Comparison of ENCODE assay signal across 13 cellular contexts in genomic region chr5:111447822-111448221, GRCh38.
DNase-seq lines count a peak whose midpoint lies in the region; ATAC-seq and TF ChIP-seq lines count a peak whose summit lies in the region.
"Had no signal": no experiment of that assay in that cellular context is flagged by ENCODE, and none has a peak within 500 bp of the region (broad histone marks: within the 10 kb centered on the region; RNA-seq: fewer than 3 reads in every experiment).

No MANE protein-coding gene starts in this region.

- intact Hi-C loops in dorsolateral prefrontal cortex (cut with DNase I), result no loop called here
- intact Hi-C loops in ascending aorta (cut with DNase I), result no loop called here

- DNase-seq in DMS53 (lab: John Stamatoyannopoulos, UW) (peak; percentile 76), NCI-H187 (lab: John Stamatoyannopoulos, UW) (peak; percentile 33 to 46), dorsolateral prefrontal cortex (no peak), OCI-M1 (lab: John Stamatoyannopoulos, UW) (no peak), ascending aorta (ENCODE audit: low spot score in 2 of 2) (no peak)
- DNase-seq: activated naive CD4-positive, alpha-beta T cell treated with anti-CD3 and anti-CD28 coated beads, Interleukin-2, amount 50 U/mL, for 16 hours; heart right ventricle; nucleus accumbens; right lobe of liver had no signal

- H3K9ac ChIP-seq in BLaER1, result no peak overlapping the region

- H3K27ac ChIP-seq in BLaER1, result no peak overlapping the region
- H3K27ac ChIP-seq in dorsolateral prefrontal cortex, result no peak overlapping the region
- H3K27ac ChIP-seq in ascending aorta, result no peak overlapping the region
- H3K27ac ChIP-seq: heart right ventricle, right lobe of liver, suprapubic skin had no signal

- peak overlapping the region; percentile 1; the same call in 1 of the 2 replicates for H3K4me2 ChIP-seq in BLaER1

- H3K4me1 ChIP-seq in BLaER1 (peaks cover 6% of the 10 kb centered on the region), ascending aorta (no peaks in the 10 kb centered on the region)
- H3K4me1 ChIP-seq: heart right ventricle, right lobe of liver, suprapubic skin had no signal

- H3K4me3 ChIP-seq in BLaER1, result no peak overlapping the region
- H3K4me3 ChIP-seq in dorsolateral prefrontal cortex, result no peak overlapping the region
- H3K4me3 ChIP-seq in ascending aorta, result no peak overlapping the region
- H3K4me3 ChIP-seq: heart right ventricle, right lobe of liver, suprapubic skin had no signal

- TF ChIP-seq CTCF in dorsolateral prefrontal cortex (IDR thresholded peaks at IDR 0.05 in 54 of 56, conservative IDR thresholded peaks at IDR 0.05 in 2 of 56; ENCODE audit: low read depth in 1 of 56, partially characterized antibody in 56 of 56), result no peak
- TF ChIP-seq CTCF in ascending aorta (IDR thresholded peaks at IDR 0.05), result no peak

- no peaks in the 10 kb centered on the region for H4K20me1 ChIP-seq in BLaER1

- no peak for ATAC-seq in SK-N-SH treated with all-trans-retinoic acid at 6 μM for 48 hours
- no peak for ATAC-seq in HG02852 (IDR thresholded peaks at IDR 0.05; ENCODE audit: unreplicated experiment)
- ATAC-seq: heart right ventricle, right lobe of liver had no signal

- H3K9me3 ChIP-seq in BLaER1 (no peaks in the 10 kb centered on the region), ascending aorta (no peaks in the 10 kb centered on the region)
- H3K9me3 ChIP-seq: heart right ventricle, right lobe of liver, suprapubic skin had no signal

- H3K36me3 ChIP-seq in BLaER1 (no peaks in the 10 kb centered on the region), ascending aorta (no peaks in the 10 kb centered on the region)
- H3K36me3 ChIP-seq: heart right ventricle, right lobe of liver, suprapubic skin had no signal

- H3K27me3 ChIP-seq in BLaER1 (no peaks in the 10 kb centered on the region), dorsolateral prefrontal cortex (no peaks in the 10 kb centered on the region), ascending aorta (no peaks in the 10 kb centered on the region)
- H3K27me3 ChIP-seq: heart right ventricle, right lobe of liver, suprapubic skin had no signal

TF ChIP-seq in SK-N-SH treated with all-trans-retinoic acid at 6 μM for 48 hours, 23 proteins besides CTCF, POLR2A, EP300 and RAD21:
- peak; percentile 77; the same call in 1 of the 2 replicates for TF ChIP-seq SNAI2 (CRISPR knock-in tag; IDR thresholded peaks at IDR 0.05)
- no peak for TF ChIP-seq PPARA (CRISPR knock-in tag; IDR thresholded peaks at IDR 0.05; ENCODE audit: borderline replicate concordance)
- no peak for TF ChIP-seq ZFP3 (CRISPR knock-in tag; IDR thresholded peaks at IDR 0.05)
- no peak for TF ChIP-seq ZNF565 (CRISPR knock-in tag; conservative IDR thresholded peaks at IDR 0.05; ENCODE audit: low read depth)
- TF ChIP-seq ZNF70 (CRISPR knock-in tag; IDR thresholded peaks at IDR 0.05), result no peak
- no peak for TF ChIP-seq TOX (CRISPR knock-in tag; IDR thresholded peaks at IDR 0.05; ENCODE audit: borderline replicate concordance)
- TF ChIP-seq ZFP30 (CRISPR knock-in tag; IDR thresholded peaks at IDR 0.05), result no peak
- TF ChIP-seq TCF4 (CRISPR knock-in tag; IDR thresholded peaks at IDR 0.05; ENCODE audit: borderline replicate concordance), result no peak

Comparison
In these comparisons a context has a peak if more than half of its experiments do, and no peak if none do; other contexts are left out.
1. DNase-seq: peak in DMS53 (single experiment) and NCI-H187 (2 of 2); none in dorsolateral prefrontal cortex (0 of 10), OCI-M1 (single experiment) and ascending aorta (0 of 2).